In the genomic region with DNA sequence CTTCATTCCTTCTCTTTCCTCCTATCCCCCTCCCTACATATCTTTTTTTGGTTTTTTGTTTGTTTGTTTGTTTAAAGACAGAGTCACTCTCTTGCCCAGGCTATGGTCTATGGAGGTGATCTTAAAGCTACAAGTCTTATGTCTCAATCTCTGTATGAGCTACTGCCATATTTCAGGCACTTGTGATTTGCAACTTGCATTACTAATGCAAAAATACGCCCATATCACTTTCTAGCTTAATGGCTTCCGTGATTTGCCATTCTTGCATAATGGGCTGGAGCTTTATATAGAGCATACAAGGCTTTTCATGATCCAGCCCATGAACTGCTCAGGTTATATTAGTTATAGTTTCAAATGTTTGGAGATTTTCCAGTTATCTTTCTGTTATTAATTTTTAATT, we compare ENCODE assay signal across 21 cellular contexts. TPM values are rescaled to one million over a fixed set of nuclear protein-coding genes. Genes with fewer than 3 reads are reported as not detected.
A peak's percentile ranks its signal among the peaks of the same experiment; 100 is the strongest.
DNase-seq lines count a peak whose midpoint lies in the region; TF ChIP-seq lines count a peak whose summit lies in the region.
"Had no signal": no experiment of that assay in that cellular context is flagged by ENCODE, and none has a peak within 500 bp of the region (broad histone marks: within the 10 kb centered on the region; RNA-seq: fewer than 3 reads in every experiment).

No MANE protein-coding gene starts in this region.

- peaks cover 12% of the 10 kb centered on the region for H3K4me1 ChIP-seq in A673 (ENCODE audit: insufficient read depth, low read length, poor library complexity, severe bottlenecking)
- H3K4me1 ChIP-seq: Peyer's patch had no signal

- no peak for TF ChIP-seq EP300 in Ishikawa (IDR thresholded peaks at IDR 0.05; ENCODE audit: borderline replicate concordance)

- H3K27me3 ChIP-seq in A673 (replicated peaks; ENCODE audit: insufficient read depth, low read depth, low read length, poor library complexity), result no peaks in the 10 kb centered on the region
- H3K27me3 ChIP-seq: MG63, Peyer's patch had no signal

- BruUV-seq in A673 (replicated peaks; lab: Mats Ljungman, UMichigan), result no TSS peak

- no peaks in the 10 kb centered on the region for H3K36me3 ChIP-seq in A673 (ENCODE audit: insufficient read depth, low read length, poor library complexity, severe bottlenecking)
- H3K36me3 ChIP-seq: MG63, Peyer's patch had no signal

- no peak overlapping the region for H3K4me3 ChIP-seq in A673 (ENCODE audit: low read depth, low read length, poor library complexity, severe bottlenecking)
- H3K4me3 ChIP-seq: MG63, Peyer's patch had no signal

- TF ChIP-seq CTCF in A673 (conservative IDR thresholded peaks at IDR 0.05; ENCODE audit: low read depth, low read length), result no peak

- no peak overlapping the region for H3K27ac ChIP-seq in A673 (ENCODE audit: low read depth, low read length, poor library complexity, severe bottlenecking)
- H3K27ac ChIP-seq: Peyer's patch had no signal

- POLR2A ChIA-PET in A673 (lab: Charles Lee; ENCODE audit: low non-redundant PET), result no interaction called here

- CTCF ChIA-PET in A673 (lab: Charles Lee), result interaction anchor here (0.7 kb wide), 1 partner anchor 58 kb away, joined by 4 read pairs; no protein-coding TSS in a partner anchor

- no peak for TF ChIP-seq RAD21 in Ishikawa (IDR thresholded peaks at IDR 0.05; ENCODE audit: low read depth)

- no peaks in the 10 kb centered on the region for H3K9me3 ChIP-seq in A673 (ENCODE audit: low read depth, low read length, poor library complexity, severe bottlenecking)
- H3K9me3 ChIP-seq: Peyer's patch had no signal

- intact Hi-C loops in A673 (cut with micrococcal nuclease; ENCODE audit: unreplicated experiment), result no loop called here

- peak; percentile 39 for DNase-seq in A673 (ENCODE audit: low spot score)
- peak; percentile 86 for DNase-seq in NOMO-1 treated with DMSO at 0.1 percent for 48 hours (lab: John Stamatoyannopoulos, UW; ENCODE audit: unreplicated experiment)
- DNase-seq in amniotic epithelial cell (ENCODE audit: low read depth), result peak; percentile 74
- no peak for DNase-seq in SW480 (ENCODE audit: low spot score)
- no peak for DNase-seq in AG20443 (ENCODE audit: low spot score)
- no peak for DNase-seq in T-helper 2 cell
- no peak for DNase-seq in AML-193 (lab: John Stamatoyannopoulos, UW)
- DNase-seq: C1 segment of cervical spinal cord, DND-41, MG63, NCI-H1694 treated with DMSO at 0.1 percent for 48 hours, NCI-H2107, NCI-H345, NCI-H524 treated with DMSO at 0.1 percent for 48 hours, Peyer's patch, SW 1271 had no signal

TF ChIP-seq in Ishikawa, 13 proteins besides CTCF, POLR2A, EP300 and RAD21:
- TF ChIP-seq CREB1 (IDR thresholded peaks at IDR 0.05; ENCODE audit: low read depth), result no peak
- TF ChIP-seq TCF12 (IDR thresholded peaks at IDR 0.05; ENCODE audit: low read depth), result no peak
- TF ChIP-seq, protein P1, sequence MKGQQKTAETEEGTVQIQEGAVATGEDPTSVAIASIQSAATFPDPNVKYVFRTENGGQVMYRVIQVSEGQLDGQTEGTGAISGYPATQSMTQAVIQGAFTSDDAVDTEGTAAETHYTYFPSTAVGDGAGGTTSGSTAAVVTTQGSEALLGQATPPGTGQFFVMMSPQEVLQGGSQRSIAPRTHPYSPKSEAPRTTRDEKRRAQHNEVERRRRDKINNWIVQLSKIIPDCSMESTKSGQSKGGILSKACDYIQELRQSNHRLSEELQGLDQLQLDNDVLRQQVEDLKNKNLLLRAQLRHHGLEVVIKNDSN (IDR thresholded peaks at IDR 0.05), result no peak
- TF ChIP-seq, protein P2, sequence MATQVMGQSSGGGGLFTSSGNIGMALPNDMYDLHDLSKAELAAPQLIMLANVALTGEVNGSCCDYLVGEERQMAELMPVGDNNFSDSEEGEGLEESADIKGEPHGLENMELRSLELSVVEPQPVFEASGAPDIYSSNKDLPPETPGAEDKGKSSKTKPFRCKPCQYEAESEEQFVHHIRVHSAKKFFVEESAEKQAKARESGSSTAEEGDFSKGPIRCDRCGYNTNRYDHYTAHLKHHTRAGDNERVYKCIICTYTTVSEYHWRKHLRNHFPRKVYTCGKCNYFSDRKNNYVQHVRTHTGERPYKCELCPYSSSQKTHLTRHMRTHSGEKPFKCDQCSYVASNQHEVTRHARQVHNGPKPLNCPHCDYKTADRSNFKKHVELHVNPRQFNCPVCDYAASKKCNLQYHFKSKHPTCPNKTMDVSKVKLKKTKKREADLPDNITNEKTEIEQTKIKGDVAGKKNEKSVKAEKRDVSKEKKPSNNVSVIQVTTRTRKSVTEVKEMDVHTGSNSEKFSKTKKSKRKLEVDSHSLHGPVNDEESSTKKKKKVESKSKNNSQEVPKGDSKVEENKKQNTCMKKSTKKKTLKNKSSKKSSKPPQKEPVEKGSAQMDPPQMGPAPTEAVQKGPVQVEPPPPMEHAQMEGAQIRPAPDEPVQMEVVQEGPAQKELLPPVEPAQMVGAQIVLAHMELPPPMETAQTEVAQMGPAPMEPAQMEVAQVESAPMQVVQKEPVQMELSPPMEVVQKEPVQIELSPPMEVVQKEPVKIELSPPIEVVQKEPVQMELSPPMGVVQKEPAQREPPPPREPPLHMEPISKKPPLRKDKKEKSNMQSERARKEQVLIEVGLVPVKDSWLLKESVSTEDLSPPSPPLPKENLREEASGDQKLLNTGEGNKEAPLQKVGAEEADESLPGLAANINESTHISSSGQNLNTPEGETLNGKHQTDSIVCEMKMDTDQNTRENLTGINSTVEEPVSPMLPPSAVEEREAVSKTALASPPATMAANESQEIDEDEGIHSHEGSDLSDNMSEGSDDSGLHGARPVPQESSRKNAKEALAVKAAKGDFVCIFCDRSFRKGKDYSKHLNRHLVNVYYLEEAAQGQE (IDR thresholded peaks at IDR 0.05; ENCODE audit: low read depth), result no peak
- 0 out of 2 replicates have a peak, but pooled peaks have one; percentile 16 for TF ChIP-seq CEBPB (IDR thresholded peaks at IDR 0.05)
- TF ChIP-seq TEAD4 (IDR thresholded peaks at IDR 0.05), result no peak
- TF ChIP-seq, protein P3, sequence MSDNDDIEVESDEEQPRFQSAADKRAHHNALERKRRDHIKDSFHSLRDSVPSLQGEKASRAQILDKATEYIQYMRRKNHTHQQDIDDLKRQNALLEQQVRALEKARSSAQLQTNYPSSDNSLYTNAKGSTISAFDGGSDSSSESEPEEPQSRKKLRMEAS (IDR thresholded peaks at IDR 0.05), result no peak
- TF ChIP-seq EGR1 (IDR thresholded peaks at IDR 0.05), result no peak

RNA-seq across cellular contexts. Expression of a gene that starts 7.5 kb away (rescaled TPM):
- not detected in 2 replicates for total RNA-seq in A673 (2021)
- total RNA-seq: G401, Peyer's patch had no signal

RNA-seq across cellular contexts. Expression of a gene that starts 9.0 kb away (rescaled TPM):
- 20.4 and 22.9 TPM in 2 replicates for total RNA-seq in A673 (2021)

RNA-seq across cellular contexts. Expression of a gene that starts 29.1 kb away (rescaled TPM):
- not detected in 2 replicates for total RNA-seq in A673 (2021)
- total RNA-seq: H1, HT-29, Peyer's patch, SK-MEL-5 had no signal

RNA-seq across cellular contexts. Expression of a gene that starts 45.2 kb away (rescaled TPM):
- 5.7 and 7.7 TPM in 2 replicates for total RNA-seq in A673 (2021)

RNA-seq across cellular contexts. Expression of a gene that starts 59.2 kb away (rescaled TPM):
- not detected in 2 replicates for total RNA-seq in A673 (2021)
- total RNA-seq: G401, H1, HT-29, SK-MEL-5 had no signal

Comparison
In these comparisons a context has a peak if more than half of its experiments do, and no peak if none do; other contexts are left out.
1. DNase-seq: peak in A673 (single experiment), NOMO-1 treated with DMSO at 0.1 percent for 48 hours (single experiment) and amniotic epithelial cell (single experiment); none in SW480 (single experiment), AG20443 (single experiment), T-helper 2 cell (0 of 5) and AML-193 (0 of 2).